In genomic region chr13:75495938-75496337, GRCh38 we compare ENCODE assay signal across 1 cellular context.
TF ChIP-seq lines count a peak whose summit lies in the region.

No MANE protein-coding gene starts in this region.

TF ChIP-seq in K562, 482 proteins besides CTCF, POLR2A, EP300 and RAD21:
- TF ChIP-seq ARHGAP35 (IDR thresholded peaks at IDR 0.05; ENCODE audit: partially characterized antibody) = no peak
- no peak for TF ChIP-seq CLOCK (CRISPR knock-in tag; IDR thresholded peaks at IDR 0.05; ENCODE audit: borderline replicate concordance)
- TF ChIP-seq SPI1 (IDR thresholded peaks at IDR 0.05; ENCODE audit: borderline replicate concordance, low read depth, low read length) = no peak
- no peak for TF ChIP-seq DLX4 (CRISPR knock-in tag; IDR thresholded peaks at IDR 0.05)
- TF ChIP-seq TAF7 (tag; IDR thresholded peaks at IDR 0.05) = no peak
- TF ChIP-seq TCF3 (CRISPR knock-in tag; IDR thresholded peaks at IDR 0.05) = no peak
- TF ChIP-seq COPS2 (conservative IDR thresholded peaks at IDR 0.05) = no peak
- TF ChIP-seq TAF1 (IDR thresholded peaks at IDR 0.05; ENCODE audit: control insufficient read depth, extremely low read depth, insufficient read depth, low read length, severe bottlenecking) = no peak
- TF ChIP-seq HCFC1 (IDR thresholded peaks at IDR 0.05; ENCODE audit: low read depth, low read length) = no peak
